11 cellular contexts compared by ENCODE assay signal in the genomic region with DNA sequence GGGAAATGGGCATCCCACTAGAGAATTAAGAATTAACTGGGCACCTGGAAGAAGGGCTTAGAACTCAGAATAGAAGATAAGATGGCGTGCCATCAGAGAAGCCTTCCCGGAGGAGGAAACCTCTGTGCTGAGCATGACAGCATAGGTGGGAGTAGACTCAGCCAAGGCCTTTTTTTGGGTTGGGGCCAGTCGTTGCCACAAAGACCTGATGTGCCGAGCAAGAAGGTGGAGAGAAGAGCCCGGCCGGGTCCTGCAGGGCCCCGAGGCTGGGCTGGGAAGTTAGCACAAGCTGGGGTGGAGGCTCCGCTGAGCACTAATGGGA. TPM values are rescaled to one million over a fixed set of nuclear protein-coding genes. Genes with fewer than 3 reads are reported as not detected.
DNase-seq lines count a peak whose midpoint lies in the region; ATAC-seq, FAIRE-seq and TF ChIP-seq lines count a peak whose summit lies in the region.
"Had no signal": no experiment of that assay in that cellular context is flagged by ENCODE, and none has a peak within 500 bp of the region (broad histone marks: within the 10 kb centered on the region; RNA-seq: fewer than 3 reads in every experiment).

No MANE protein-coding gene starts in this region.

- H3K9me3 Mint-ChIP-seq in CD8-positive, alpha-beta memory T cell: no peaks in the 10 kb centered on the region
- H3K9me3 Mint-ChIP-seq in activated naive CD8-positive, alpha-beta T cell treated with anti-CD3 and anti-CD28 coated beads for 36 hours: no peaks in the 10 kb centered on the region
- no peaks in the 10 kb centered on the region for H3K9me3 Mint-ChIP-seq in natural killer cell

- H3K4me1 ChIP-seq in A549 (no peaks in the 10 kb centered on the region), PC-3 (ENCODE audit: insufficient read depth, low read length) (no peaks in the 10 kb centered on the region), PC-9 (replicated peaks; ENCODE audit: insufficient read depth) (no peaks in the 10 kb centered on the region)
- no peaks in the 10 kb centered on the region for H3K4me1 ChIP-seq in CD8-positive, alpha-beta memory T cell (ENCODE audit: insufficient read depth, low read length)

- no peak for TF ChIP-seq RAD21 in A549 (conservative IDR thresholded peaks at IDR 0.05 in 1 of 2, IDR thresholded peaks at IDR 0.05 in 1 of 2)

- H3K27me3 Mint-ChIP-seq in CD8-positive, alpha-beta memory T cell: peaks cover 33 to 46% of the 10 kb centered on the region in 2 donors
- peaks cover 52% of the 10 kb centered on the region for H3K27me3 Mint-ChIP-seq in activated naive CD8-positive, alpha-beta T cell treated with anti-CD3 and anti-CD28 coated beads for 36 hours
- H3K27me3 Mint-ChIP-seq in natural killer cell (ENCODE audit: low read depth in 2 of 2): peaks cover 41 to 45% of the 10 kb centered on the region in 2 donors

- no peak for TF ChIP-seq EP300 in A549 (IDR thresholded peaks at IDR 0.05)

- 89% methylated on average over 8 of the region's 8 CpGs for WGBS in A549 (ENCODE audit: missing lambda C conversion rate)

- CTCF ChIA-PET in A549 (lab: Yijun Ruan, JAX) (interaction anchor here (0.6 to 13.2 kb wide), 14 partner anchors 8 to 451 kb away, joined by 3 to 197 read pairs (median 8); no protein-coding TSS in a partner anchor), PC-3 (lab: Charles Lee) (no interaction called here), PC-9 (lab: Charles Lee) (no interaction called here)
- CTCF ChIA-PET in CD8-positive, alpha-beta memory T cell (lab: Charles Lee): interaction anchor here (1.0 to 3.6 kb wide), 6 partner anchors 32 to 452 kb away, joined by 3 to 15 read pairs (median 8); no protein-coding TSS in a partner anchor

- no peak overlapping the region for H3K9ac ChIP-seq in PC-3 (ENCODE audit: low read length)

- no peak overlapping the region for H3K27ac ChIP-seq in A549
- H3K27ac ChIP-seq in CD8-positive, alpha-beta memory T cell (ENCODE audit: low read depth, low read length): no peak overlapping the region
- H3K27ac ChIP-seq in PC-3 (ENCODE audit: low read length): no peak overlapping the region
- H3K27ac ChIP-seq in PC-9: no peak overlapping the region

- H2AFZ ChIP-seq in PC-3 (ENCODE audit: low read length) (no peak overlapping the region), PC-9 (no peak overlapping the region)

- TF ChIP-seq POLR2A in A549 (IDR thresholded peaks at IDR 0.05; ENCODE audit: low read length): no peak

- H3K4me1 Mint-ChIP-seq in CD8-positive, alpha-beta memory T cell: peaks cover 0 to 12% (median 9%) of the 10 kb centered on the region in 3 donors
- peaks cover 7% of the 10 kb centered on the region for H3K4me1 Mint-ChIP-seq in activated naive CD8-positive, alpha-beta T cell treated with anti-CD3 and anti-CD28 coated beads for 36 hours
- H3K4me1 Mint-ChIP-seq in natural killer cell: peaks cover 10 to 24% of the 10 kb centered on the region in 2 donors

- H3K27ac Mint-ChIP-seq in CD8-positive, alpha-beta memory T cell: peak overlapping the region in 1 of 8 donors; percentile 23
- no peak overlapping the region for H3K27ac Mint-ChIP-seq in activated naive CD8-positive, alpha-beta T cell treated with anti-CD3 and anti-CD28 coated beads for 36 hours
- H3K27ac Mint-ChIP-seq in natural killer cell: no peak overlapping the region

- H3F3A ChIP-seq in PC-3 (ENCODE audit: low read length, unreplicated experiment): no peaks in the 10 kb centered on the region
- no peaks in the 10 kb centered on the region for H3F3A ChIP-seq in PC-9 (ENCODE audit: insufficient read depth, low read depth)

- POLR2A ChIA-PET in A549 (lab: Yijun Ruan, JAX) (interaction anchor here (0.6 kb wide), 1 partner anchor 10 kb away, joined by 3 read pairs; no protein-coding TSS in a partner anchor), PC-3 (lab: Charles Lee; ENCODE audit: unreplicated experiment) (no interaction called here), PC-9 (lab: Charles Lee; ENCODE audit: unreplicated experiment) (no interaction called here)
- POLR2A ChIA-PET in CD8-positive, alpha-beta memory T cell (lab: Charles Lee): no interaction called here

- H3K4me2 ChIP-seq in A549: no peak overlapping the region
- H3K4me2 ChIP-seq in PC-3 (ENCODE audit: low read length): no peak overlapping the region
- no peak overlapping the region for H3K4me2 ChIP-seq in PC-9

- TF ChIP-seq CTCF in A549 (IDR thresholded peaks at IDR 0.05) (no peak), natural killer cell (IDR thresholded peaks at IDR 0.05) (no peak), PC-3 (conservative IDR thresholded peaks at IDR 0.05; ENCODE audit: low read depth, low read length) (no peak), PC-9 (conservative IDR thresholded peaks at IDR 0.05) (no peak)

- peaks cover 24% of the 10 kb centered on the region for H3K27me3 ChIP-seq in CD8-positive, alpha-beta memory T cell (ENCODE audit: insufficient read depth, low read length, poor library complexity, severe bottlenecking)
- H3K27me3 ChIP-seq in PC-3 (ENCODE audit: low read length) (no peaks in the 10 kb centered on the region; the same call in 1 of the 2 replicates), PC-9 (ENCODE audit: insufficient read depth, low read depth) (no peaks in the 10 kb centered on the region)

- intact Hi-C loops in natural killer cell (cut with micrococcal nuclease) (no loop called here), PC-3 (cut with micrococcal nuclease) (no loop called here), PC-9 (cut with micrococcal nuclease; ENCODE audit: unreplicated experiment) (no loop called here)

- BruUV-seq in PC-3 (replicated peaks; lab: Mats Ljungman, UMichigan): no TSS peak
- no TSS peak for BruUV-seq in PC-9 (replicated peaks; lab: Mats Ljungman, UMichigan)

- ATAC-seq in A549 (no peak; a peak in 1 of 6 replicates), natural killer cell (no peak), PC-3 (no peak), GM21825 (IDR thresholded peaks at IDR 0.05; ENCODE audit: unreplicated experiment) (no peak)

- H3K9me3 ChIP-seq in A549: no peaks in the 10 kb centered on the region
- H3K9me3 ChIP-seq in CD8-positive, alpha-beta memory T cell (ENCODE audit: low read length): no peaks in the 10 kb centered on the region
- H3K9me3 ChIP-seq in PC-3 (ENCODE audit: low read length): no peaks in the 10 kb centered on the region
- H3K9me3 ChIP-seq in PC-9 (ENCODE audit: insufficient read depth, low read depth): no peaks in the 10 kb centered on the region

- H4K20me1 ChIP-seq in PC-3 (ENCODE audit: low read length) (no peaks in the 10 kb centered on the region), PC-9 (ENCODE audit: insufficient read depth) (no peaks in the 10 kb centered on the region)

- H3K4me3 ChIP-seq in A549: no peak overlapping the region
- no peak overlapping the region for H3K4me3 ChIP-seq in CD8-positive, alpha-beta memory T cell (ENCODE audit: low read length)
- no peak overlapping the region for H3K4me3 ChIP-seq in PC-3 (ENCODE audit: low read length)
- H3K4me3 ChIP-seq in PC-9: no peak overlapping the region

- H3K9me2 ChIP-seq in PC-3 (replicated peaks; ENCODE audit: low read length) (no peaks in the 10 kb centered on the region), PC-9 (ENCODE audit: insufficient read depth) (no peaks in the 10 kb centered on the region)

- peaks cover 0 to 6% (median 0%) of the 10 kb centered on the region in 3 donors for H3K36me3 Mint-ChIP-seq in CD8-positive, alpha-beta memory T cell
- H3K36me3 Mint-ChIP-seq in activated naive CD8-positive, alpha-beta T cell treated with anti-CD3 and anti-CD28 coated beads for 36 hours: peaks cover 3% of the 10 kb centered on the region
- peaks cover 6% of the 10 kb centered on the region for H3K36me3 Mint-ChIP-seq in natural killer cell

- no peak for DNase-seq in A549 (ENCODE audit: low read depth in 1 of 2, low spot score in 1 of 2)
- DNase-seq in CD8-positive, alpha-beta memory T cell: no peak
- DNase-seq in activated naive CD8-positive, alpha-beta T cell treated with anti-CD3 and anti-CD28 coated beads for 36 hours: no peak
- DNase-seq in natural killer cell: no peak
- no peak for DNase-seq in PC-3
- no peak for DNase-seq in stimulated activated CD4-positive, alpha-beta T cell treated with anti-CD3 and anti-CD28 coated beads, Interleukin-2, amount 100 ng/mL, for 48 hours
- DNase-seq in PC-9: no peak
- DNase-seq: activated CD4-positive, alpha-beta T cell treated with anti-CD3 and anti-CD28 coated beads for 48 hours; GOT3; posterior cingulate gyrus had no signal

- FAIRE-seq in A549 (lab: Jason Lieb, UNC): no peak

- H3K79me2 ChIP-seq in PC-3 (ENCODE audit: low read length) (no peaks in the 10 kb centered on the region), PC-9 (ENCODE audit: low read depth) (no peaks in the 10 kb centered on the region)

- peak overlapping the region; percentile 22 to 91 (median 76) for H3K4me3 Mint-ChIP-seq in CD8-positive, alpha-beta memory T cell
- peak overlapping the region; percentile 57 for H3K4me3 Mint-ChIP-seq in activated naive CD8-positive, alpha-beta T cell treated with anti-CD3 and anti-CD28 coated beads for 36 hours
- peak overlapping the region; percentile 88 for H3K4me3 Mint-ChIP-seq in natural killer cell

- no peaks in the 10 kb centered on the region for H3K36me3 ChIP-seq in CD8-positive, alpha-beta memory T cell (ENCODE audit: insufficient read depth, low read length)
- H3K36me3 ChIP-seq in PC-3 (ENCODE audit: low read depth, low read length) (no peaks in the 10 kb centered on the region), PC-9 (ENCODE audit: low read depth) (no peaks in the 10 kb centered on the region)

TF ChIP-seq in A549, 52 proteins besides CTCF, POLR2A, EP300 and RAD21 (continues in another document):
- no peak for TF ChIP-seq BHLHE40 (IDR thresholded peaks at IDR 0.05; ENCODE audit: low read depth, low read length)
- TF ChIP-seq FOXS1 (CRISPR knock-in tag; IDR thresholded peaks at IDR 0.05): no peak
- TF ChIP-seq ZFP36 (IDR thresholded peaks at IDR 0.05; ENCODE audit: borderline replicate concordance, partially characterized antibody): peak; percentile 30

RNA-seq across cellular contexts. Expression of a gene that starts 1.1 kb away (rescaled TPM):
- polyA plus RNA-seq in A549 (2011; rRNA removed): 1.9 and 3.5 TPM in 2 replicates
- 1.4 TPM in 2 replicates for polyA plus RNA-seq in A549 (2012; cell fraction: cytosol; rRNA removed)
- polyA plus RNA-seq in A549 (2012; cell fraction: nucleus; rRNA removed): 1.2 and 1.3 TPM in 2 replicates
- polyA plus RNA-seq in A549 (2017; fragmentation: RNase III; extraction: RNeasy Plus Mini Kit Qiagen cat#74134 plus additional on column Dnase treatment): 1.2 to 1.9 TPM (median 1.3 TPM) in 3 replicates
- polyA minus RNA-seq in A549 (2011; rRNA and poly(A)+ RNA removed): 3.2 and 4.1 TPM in 2 replicates
- total RNA-seq in CD8-positive, alpha-beta memory T cell: 10 to 100 TPM; 15.1 to 17.4 TPM
- polyA plus RNA-seq in CD8-positive, alpha-beta memory T cell: 26.8 TPM
- total RNA-seq in activated naive CD8-positive, alpha-beta T cell treated with anti-CD3 and anti-CD28 coated beads for 36 hours: 10 to 100 TPM; 16.7 to 18.7 TPM
- total RNA-seq in natural killer cell: 100 to 1,000 TPM in 2 of 3 donors, 10 to 100 TPM in 1; 81.4 to 121 (median 102) TPM
- 4.2 and 4.5 TPM in 2 replicates for total RNA-seq in PC-3 (2014; rRNA removed)
- total RNA-seq in PC-9 (2021): 22.9 and 28.6 TPM in 2 replicates

Comparison
In these comparisons a context has a peak if more than half of its experiments do, and no peak if none do; other contexts are left out.
1. CTCF ChIA-PET loops: an anchor here in A549 (0.6 to 13.2 kb wide) and CD8-positive, alpha-beta memory T cell (1.0 to 3.6 kb wide); none called in PC-3 and PC-9.